10 cellular contexts compared by ENCODE assay signal in genomic region chr12:9211687-9212086, GRCh38. TPM values are rescaled to one million over a fixed set of nuclear protein-coding genes. Genes with fewer than 3 reads are reported as not detected.
"Had no signal": no experiment of that assay in that cellular context is flagged by ENCODE, and none has a peak within 500 bp of the region (broad histone marks: within the 10 kb centered on the region; RNA-seq: fewer than 3 reads in every experiment).

No MANE protein-coding gene starts in this region.

- ATAC-seq: GM23338, HCT116 had no signal

- DNase-seq: GM23248, GOT3, H7, H9, HCEC 1CT, HFFc6 had no signal

RNA-seq across cellular contexts. Expression of gene PZP, which starts 3.5 kb away (rescaled TPM):
- total RNA-seq: GM23248, GM23338, H1, H4, H7, H9, HFFc6 had no signal
